ENCODE assay signal across 1 cellular context in the genomic region with DNA sequence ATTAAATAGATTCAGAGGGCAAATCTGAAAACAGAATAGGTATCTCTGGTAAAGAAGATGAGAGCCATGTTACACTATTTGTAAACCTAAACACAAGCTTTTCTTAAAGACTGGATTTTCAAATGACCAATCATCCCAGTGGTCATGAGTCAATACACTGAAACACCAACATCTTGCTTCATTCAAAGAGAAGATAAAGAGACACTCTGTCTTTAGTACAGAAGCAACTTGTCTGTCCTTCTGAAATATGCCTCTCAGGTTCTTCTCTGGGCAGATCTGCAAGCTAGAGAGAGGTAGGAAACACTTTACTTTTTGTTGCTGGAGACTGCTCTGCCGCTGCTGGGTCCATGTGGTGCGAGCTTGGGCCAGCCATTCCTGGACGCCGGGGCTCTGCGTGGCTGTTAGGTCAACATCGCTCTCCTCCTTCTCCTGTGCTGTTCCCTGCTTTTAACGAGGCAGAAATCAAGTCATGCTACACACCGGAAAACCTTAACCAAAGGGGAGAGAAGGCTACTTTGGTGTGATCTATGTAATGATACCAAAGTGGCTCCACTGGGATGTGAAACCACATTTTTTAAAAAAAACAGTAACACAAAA.
TF ChIP-seq lines count a peak whose summit lies in the region.

No MANE protein-coding gene starts in this region.

TF ChIP-seq in SK-N-SH treated with all-trans-retinoic acid at 6 μM for 48 hours, 23 proteins besides CTCF, POLR2A, EP300 and RAD21 (continued from another document):
- TF ChIP-seq TSHZ2 (CRISPR knock-in tag; IDR thresholded peaks at IDR 0.05), result no peak
- no peak for TF ChIP-seq ZNF565 (CRISPR knock-in tag; conservative IDR thresholded peaks at IDR 0.05; ENCODE audit: low read depth)
- no peak for TF ChIP-seq ESRRG (CRISPR knock-in tag; IDR thresholded peaks at IDR 0.05)
- TF ChIP-seq ZFP30 (CRISPR knock-in tag; IDR thresholded peaks at IDR 0.05), result no peak
- no peak for TF ChIP-seq RARB (CRISPR knock-in tag; IDR thresholded peaks at IDR 0.05)
- TF ChIP-seq, protein P1, sequence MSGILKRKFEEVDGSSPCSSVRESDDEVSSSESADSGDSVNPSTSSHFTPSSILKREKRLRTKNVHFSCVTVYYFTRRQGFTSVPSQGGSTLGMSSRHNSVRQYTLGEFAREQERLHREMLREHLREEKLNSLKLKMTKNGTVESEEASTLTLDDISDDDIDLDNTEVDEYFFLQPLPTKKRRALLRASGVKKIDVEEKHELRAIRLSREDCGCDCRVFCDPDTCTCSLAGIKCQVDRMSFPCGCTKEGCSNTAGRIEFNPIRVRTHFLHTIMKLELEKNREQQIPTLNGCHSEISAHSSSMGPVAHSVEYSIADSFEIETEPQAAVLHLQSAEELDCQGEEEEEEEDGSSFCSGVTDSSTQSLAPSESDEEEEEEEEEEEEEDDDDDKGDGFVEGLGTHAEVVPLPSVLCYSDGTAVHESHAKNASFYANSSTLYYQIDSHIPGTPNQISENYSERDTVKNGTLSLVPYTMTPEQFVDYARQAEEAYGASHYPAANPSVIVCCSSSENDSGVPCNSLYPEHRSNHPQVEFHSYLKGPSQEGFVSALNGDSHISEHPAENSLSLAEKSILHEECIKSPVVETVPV (CRISPR knock-in tag; IDR thresholded peaks at IDR 0.05), result no peak
- no peak for TF ChIP-seq PPARA (CRISPR knock-in tag; IDR thresholded peaks at IDR 0.05; ENCODE audit: borderline replicate concordance)
